8 cellular contexts compared by ENCODE assay signal in the genomic region with DNA sequence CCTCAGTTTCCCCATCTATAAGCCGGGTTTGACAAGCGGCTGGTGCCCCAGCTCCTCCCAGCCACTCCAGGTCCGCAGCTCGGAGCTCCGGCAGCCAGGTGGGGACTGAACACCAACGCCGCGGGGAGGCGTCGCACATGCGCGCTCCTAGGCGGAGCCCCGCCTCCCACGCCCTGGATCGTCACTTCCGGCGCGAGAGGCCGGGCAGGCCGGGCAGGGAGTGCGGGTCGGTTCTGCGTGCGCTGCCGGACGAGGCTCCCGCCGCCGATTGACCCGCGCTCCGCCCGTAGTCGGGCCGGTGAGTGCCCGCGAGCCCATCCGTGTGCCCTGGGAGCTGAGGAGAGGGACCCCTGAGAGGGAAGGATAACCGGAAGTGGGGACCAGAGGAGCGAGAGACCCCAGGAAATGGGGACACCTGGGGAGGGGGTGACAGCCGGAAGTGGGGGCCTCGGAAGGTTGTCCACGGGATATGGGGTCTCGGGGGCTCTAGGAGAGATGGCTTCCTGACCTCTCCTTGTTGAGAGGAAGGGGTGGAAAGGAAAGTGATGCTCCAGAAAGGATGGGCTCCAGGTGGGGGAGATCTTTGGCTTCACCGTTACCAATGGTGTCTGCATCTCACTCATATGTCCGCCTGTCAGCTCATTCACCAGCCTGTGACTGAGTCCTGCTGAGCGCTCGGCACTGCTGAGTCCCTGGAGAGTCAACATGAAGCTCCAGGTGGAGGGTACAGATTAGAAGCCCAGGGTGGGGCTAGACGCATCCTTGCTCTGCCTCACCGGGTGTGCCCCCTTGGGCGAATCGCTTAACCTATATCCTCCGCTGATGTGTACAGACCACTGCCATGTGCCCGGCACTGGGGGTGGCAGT. TPM values are rescaled to one million over a fixed set of nuclear protein-coding genes. Genes with fewer than 3 reads are reported as not detected.
DNase-seq lines count a peak whose midpoint lies in the region; ATAC-seq and TF ChIP-seq lines count a peak whose summit lies in the region.

Gene TTPAL, plus strand, starts transcription at position 181 of the 867 bp plus-strand sequence. CDS start 4,126 bp downstream, outside the sequence.

- H3K27ac Mint-ChIP-seq in activated T-cell treated with anti-CD3 and anti-CD28 coated beads, Interleukin-2, amount 50 U/mL, for 24 hours, result peak within 1 kb of the TSS; percentile 99

- peak; percentile 31; the same call in 1 of the 2 replicates for TF ChIP-seq CTCF in PC-9 (conservative IDR thresholded peaks at IDR 0.05)

- H3K9me3 Mint-ChIP-seq in activated T-cell treated with anti-CD3 and anti-CD28 coated beads, Interleukin-2, amount 50 U/mL, for 24 hours, result no peaks in the 10 kb centered on the region

- CTCF ChIA-PET in PC-9 (lab: Charles Lee), result no interaction called here

- H3F3A ChIP-seq in PC-9 (ENCODE audit: insufficient read depth, low read depth), result peaks cover 6% of the 10 kb centered on the region; the same call in 1 of the 2 replicates

- no peaks in the 10 kb centered on the region for H3K27me3 ChIP-seq in PC-9 (ENCODE audit: insufficient read depth, low read depth)
- H3K27me3 ChIP-seq in muscle layer of duodenum (ENCODE audit: low read depth, low read length), result no peaks in the 10 kb centered on the region

- no peaks in the 10 kb centered on the region for H3K27me3 Mint-ChIP-seq in activated T-cell treated with anti-CD3 and anti-CD28 coated beads, Interleukin-2, amount 50 U/mL, for 24 hours

- H4K20me1 ChIP-seq in PC-9 (ENCODE audit: insufficient read depth), result no peaks in the 10 kb centered on the region

- H3K4me1 Mint-ChIP-seq in activated T-cell treated with anti-CD3 and anti-CD28 coated beads, Interleukin-2, amount 50 U/mL, for 24 hours (ENCODE audit: low read depth), result peaks cover 23% of the 10 kb centered on the region

- intact Hi-C loops in PC-9 (cut with micrococcal nuclease; ENCODE audit: unreplicated experiment), result loop anchor here (1.0 to 5.0 kb wide), 3 partner anchors 134 to 256 kb away; no protein-coding TSS in a partner anchor

- H3K9me2 ChIP-seq in PC-9 (ENCODE audit: insufficient read depth), result no peaks in the 10 kb centered on the region

- peak within 1 kb of the TSS; percentile 37 for H3K27ac ChIP-seq in PC-9
- peak within 1 kb of the TSS; percentile 67 for H3K27ac ChIP-seq in muscle layer of duodenum (ENCODE audit: low read length)

- H3K36me3 ChIP-seq in PC-9 (ENCODE audit: low read depth) (no peaks in the 10 kb centered on the region), muscle layer of duodenum (ENCODE audit: control insufficient read depth in 1 of 2, insufficient read depth in 2 of 2, low read length in 2 of 2) (peaks cover 11 to 14% of the 10 kb centered on the region in 2 donors)

- POLR2A ChIA-PET in PC-9 (lab: Charles Lee; ENCODE audit: unreplicated experiment), result interaction anchor here (0.5 to 0.7 kb wide), 5 partner anchors 14 to 205 kb away, joined by 3 to 6 read pairs (median 3); no protein-coding TSS in a partner anchor

- DNase-seq in DMS153 treated with DMSO at 0.1 percent for 48 hours (lab: John Stamatoyannopoulos, UW; ENCODE audit: unreplicated experiment), result peak; percentile 67
- DNase-seq in Jurkat, Clone E6-1 (ENCODE audit: low read depth, low spot score), result peak; percentile 80
- peak; percentile 77 to 93 for DNase-seq in PC-9
- DNase-seq in activated T-cell treated with anti-CD3 and anti-CD28 coated beads, Interleukin-2, amount 50 U/mL, for 24 hours, result peak; percentile 95
- peak; percentile 75 for DNase-seq in stimulated activated CD8-positive, alpha-beta memory T cell treated with anti-CD3 and anti-CD28 coated beads, Interleukin-7, amount 100 ng/mL, for 24 hours (ENCODE audit: low read depth)

- ATAC-seq in GM21717 (IDR thresholded peaks at IDR 0.05; ENCODE audit: unreplicated experiment), result peak; percentile 92
- ATAC-seq in esophagus mucosa, result peak; percentile 98

- H2AFZ ChIP-seq in PC-9, result peak within 1 kb of the TSS; percentile 87

- peak within 1 kb of the TSS; percentile 97 for H3K4me3 Mint-ChIP-seq in activated T-cell treated with anti-CD3 and anti-CD28 coated beads, Interleukin-2, amount 50 U/mL, for 24 hours

- H3K79me2 ChIP-seq in PC-9 (ENCODE audit: low read depth), result peaks cover 15% of the 10 kb centered on the region

- peak within 1 kb of the TSS; percentile 84 for H3K4me2 ChIP-seq in PC-9

- H3K36me3 Mint-ChIP-seq in activated T-cell treated with anti-CD3 and anti-CD28 coated beads, Interleukin-2, amount 50 U/mL, for 24 hours (ENCODE audit: low read depth), result peaks cover 25% of the 10 kb centered on the region

- H3K4me1 ChIP-seq in PC-9 (replicated peaks; ENCODE audit: insufficient read depth), result peaks cover 22% of the 10 kb centered on the region
- H3K4me1 ChIP-seq in muscle layer of duodenum (ENCODE audit: control insufficient read depth in 1 of 2, insufficient read depth in 2 of 2, low read length in 2 of 2), result peaks cover 9 to 14% of the 10 kb centered on the region in 2 donors

- H3K4me3 ChIP-seq in Jurkat, Clone E6-1 (ENCODE audit: low read length), result peak within 1 kb of the TSS; percentile 85
- H3K4me3 ChIP-seq in PC-9 (peak within 1 kb of the TSS; percentile 88), muscle layer of duodenum (ENCODE audit: low read depth in 1 of 2, low read length in 2 of 2) (peak within 1 kb of the TSS; percentile 78 to 88)

- H3K9me3 ChIP-seq in PC-9 (ENCODE audit: insufficient read depth, low read depth) (no peaks in the 10 kb centered on the region), muscle layer of duodenum (ENCODE audit: control insufficient read depth in 1 of 2, low read length in 2 of 2) (no peaks in the 10 kb centered on the region)

- BruUV-seq in PC-9 (replicated peaks; lab: Mats Ljungman, UMichigan), result no TSS peak

RNA-seq across cellular contexts. Expression of gene TTPAL, which starts in this region (rescaled TPM):
- 7.4 TPM for polyA plus RNA-seq in Jurkat, Clone E6-1 (2012; ENCODE audit: insufficient read depth, insufficient read length)
- total RNA-seq in PC-9 (2021), result 28.5 and 31.3 TPM in 2 replicates
- 19.4 TPM for total RNA-seq in esophagus mucosa

Comparison
In these comparisons a context has a peak if more than half of its experiments do, and no peak if none do; other contexts are left out.
1. Peak in every context shown above with its lines: DNase-seq, ATAC-seq, H3K4me3 ChIP-seq and H3K27ac ChIP-seq.